26 cellular contexts compared by ENCODE assay signal in the genomic region with DNA sequence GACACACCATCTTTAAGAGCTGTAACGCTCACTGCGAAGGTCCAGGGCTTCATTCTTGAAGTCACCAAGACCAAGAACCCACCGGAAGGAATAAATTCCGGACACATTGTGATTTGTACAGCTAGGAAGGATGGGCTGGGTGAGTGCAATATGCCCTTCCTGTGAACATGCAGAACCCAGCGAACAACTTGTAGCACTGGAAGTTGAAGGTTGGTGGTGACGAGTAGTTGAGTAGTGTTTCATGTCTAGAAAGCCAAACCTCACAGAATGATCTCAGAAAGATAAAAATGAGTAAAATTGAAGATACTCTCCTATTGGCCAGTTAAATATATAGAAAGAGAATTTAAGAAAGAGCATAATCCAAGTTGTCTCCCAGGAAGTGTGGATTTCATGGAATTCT.
"Had no signal": no experiment of that assay in that cellular context is flagged by ENCODE, and none has a peak within 500 bp of the region (broad histone marks: within the 10 kb centered on the region; RNA-seq: fewer than 3 reads in every experiment).

No MANE protein-coding gene starts in this region.

- H3K4me3 Mint-ChIP-seq: dendritic cell treated with granulocyte-macrophage colony-stimulating factor and Interleukin-4, amounts not matched to agents 40 ng/mL and 50 ng/mL, for 4 days; endodermal cell; memory B cell; natural killer cell treated with Interleukin-12 subunit alpha and Interleukin-12 subunit beta and Interleukin-15 and Interleukin-18, amount 100 ng/mL, for 72 hours; neural crest cell; type B pancreatic cell had no signal

- H3K36me3 Mint-ChIP-seq: memory B cell, type B pancreatic cell had no signal

- H3K27ac Mint-ChIP-seq: dendritic cell treated with granulocyte-macrophage colony-stimulating factor and Interleukin-4, amounts not matched to agents 40 ng/mL and 50 ng/mL, for 4 days; endodermal cell; memory B cell; natural killer cell treated with Interleukin-12 subunit alpha and Interleukin-12 subunit beta and Interleukin-15 and Interleukin-18, amount 100 ng/mL, for 72 hours; progenitor cell of endocrine pancreas; type B pancreatic cell had no signal

- ATAC-seq: esophagus mucosa; gastrocnemius medialis; left lobe of liver; natural killer cell treated with Interleukin-12 subunit alpha and Interleukin-12 subunit beta and Interleukin-15 and Interleukin-18, amount 100 ng/mL, for 72 hours; right lobe of liver had no signal

- H3K27me3 ChIP-seq: neutrophil, right lobe of liver, testis, tibial artery had no signal

- H3K4me1 Mint-ChIP-seq: memory B cell had no signal

- H3K4me1 ChIP-seq: gastrocnemius medialis, parathyroid adenoma, right lobe of liver, testis, tibial artery had no signal

- H3K27me3 Mint-ChIP-seq: memory B cell, progenitor cell of endocrine pancreas had no signal

- H3K27ac ChIP-seq: epithelial cell of prostate, gastrocnemius medialis, neutrophil, parathyroid adenoma, right lobe of liver, testis, tibial artery had no signal

- H3K9me3 ChIP-seq: gastrocnemius medialis, neutrophil, right lobe of liver, testis, tibial artery had no signal

- H3K36me3 ChIP-seq: gastrocnemius medialis, neutrophil, right lobe of liver, tibial artery had no signal

- DNase-seq: effector CD8-positive, alpha-beta T cell; endodermal cell; foreskin fibroblast; gastrocnemius medialis; head of caudate nucleus; kidney; right lobe of liver; small intestine; stimulated activated CD4-positive, alpha-beta T cell treated with anti-CD3 and anti-CD28 coated beads, Interleukin-15, amount 100 ng/mL, for 24 hours; stimulated activated CD4-positive, alpha-beta T cell treated with anti-CD3 and anti-CD28 coated beads, Interleukin-2, amount 100 ng/mL, for 48 hours; stimulated activated naive CD4-positive, alpha-beta T cell; substantia nigra; tibial artery had no signal

- H3K4me3 ChIP-seq: gastrocnemius medialis, lung, right lobe of liver, testis, tibial artery had no signal

- H3K9me3 Mint-ChIP-seq: dendritic cell treated with granulocyte-macrophage colony-stimulating factor and Interleukin-4, amounts not matched to agents 40 ng/mL and 50 ng/mL, for 4 days; endodermal cell; memory B cell; natural killer cell treated with Interleukin-12 subunit alpha and Interleukin-12 subunit beta and Interleukin-15 and Interleukin-18, amount 100 ng/mL, for 72 hours; type B pancreatic cell had no signal
